Comparison of ENCODE assay signal across 25 cellular contexts in the genomic region with DNA sequence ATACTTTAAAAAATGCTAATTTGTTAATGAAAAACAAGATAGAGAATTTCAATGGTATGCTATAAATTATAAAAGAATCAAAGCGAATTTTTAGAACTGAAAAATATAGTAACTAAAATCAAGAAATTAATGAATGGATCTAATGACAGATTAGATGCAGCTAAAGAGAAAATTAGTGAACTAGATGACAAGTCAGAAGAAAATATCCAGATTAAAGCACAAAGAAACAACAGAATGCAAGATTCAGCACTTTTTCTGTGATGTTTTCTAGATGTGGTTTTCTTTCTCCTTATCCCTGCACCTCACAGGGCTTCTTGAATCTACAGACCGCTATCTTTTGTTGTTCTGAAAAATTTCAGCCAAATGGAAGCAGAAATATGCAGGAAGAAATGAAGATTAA. TPM values are rescaled to one million over a fixed set of nuclear protein-coding genes. Genes with fewer than 3 reads are reported as not detected.
DNase-seq lines count a peak whose midpoint lies in the region; FAIRE-seq and TF ChIP-seq lines count a peak whose summit lies in the region.
"Had no signal": no experiment of that assay in that cellular context is flagged by ENCODE, and none has a peak within 500 bp of the region (broad histone marks: within the 10 kb centered on the region; RNA-seq: fewer than 3 reads in every experiment).

No MANE protein-coding gene starts in this region.

- no peak for TF ChIP-seq CTCF in spleen (IDR thresholded peaks at IDR 0.05 in 8 of 11, conservative IDR thresholded peaks at IDR 0.05 in 3 of 11)

- peak; percentile 6 for DNase-seq in GM23248
- peak; percentile 2 for DNase-seq in RPMI7951 (ENCODE audit: low read depth)
- peak; percentile 3 for DNase-seq in fibroblast of peridontal ligament (ENCODE audit: extremely low read depth)
- DNase-seq in spleen, result no peak
- no peak for DNase-seq in retina
- no peak for DNase-seq in NCI-H774 (lab: John Stamatoyannopoulos, UW)
- DNase-seq: AML-193; CD4-positive, alpha-beta T cell; KBM-7; MM.1S; NCI-H1417; NCI-H1694; NCI-H2029 treated with DMSO at 0.1 percent for 48 hours; NCI-H345; NCI-H524; NCI-H748 treated with DMSO at 0.1 percent for 48 hours; PC-3; Right ventricle myocardium superior; RPMI8226 had no signal

- no peaks in the 10 kb centered on the region for H3K9me2 ChIP-seq in GM23248 (ENCODE audit: insufficient read depth)

- no peak overlapping the region for H3K9ac ChIP-seq in GM23248
- H3K9ac ChIP-seq: BLaER1 treated with 17β-estradiol and CSF1 and Interleukin-3, amounts not matched to agents 10 nM and 100 nM had no signal

- H3K79me2 ChIP-seq in GM23248 (ENCODE audit: insufficient read depth), result peaks cover 9% of the 10 kb centered on the region

- whole genome bisulfite sequencing in GM23248 (ENCODE audit: low coverage in 1 of 2, low lambda C conversion rate in 2 of 2, missing lambda C conversion rate in 2 of 2), 2 experiments, result 95 to 100% methylated on average over 2 of the region's 2 CpGs
- 95 to 99% (median 97%) methylated on average over 2 of the region's 2 CpGs for WGBS in spleen, 5 donors

- H4K20me1 ChIP-seq in GM23248 (ENCODE audit: insufficient read depth), result no peaks in the 10 kb centered on the region
- H4K20me1 ChIP-seq: BLaER1 treated with 17β-estradiol and CSF1 and Interleukin-3, amounts not matched to agents 10 nM and 100 nM had no signal

- H3K27me3 ChIP-seq in GM23248 (replicated peaks; ENCODE audit: insufficient read depth), result no peaks in the 10 kb centered on the region
- H3K27me3 ChIP-seq in spleen (replicated peaks in 1 of 7), result no peaks in the 10 kb centered on the region
- H3K27me3 ChIP-seq: BLaER1 treated with 17β-estradiol and CSF1 and Interleukin-3, amounts not matched to agents 10 nM and 100 nM; SJSA1 had no signal

- no peak overlapping the region for H3K27ac ChIP-seq in GM23248
- no peak overlapping the region for H3K27ac ChIP-seq in spleen
- H3K27ac ChIP-seq: A549; BLaER1 treated with 17β-estradiol and CSF1 and Interleukin-3, amounts not matched to agents 10 nM and 100 nM; SJSA1 had no signal

- H3K36me3 ChIP-seq in GM23248 (ENCODE audit: low read depth) (peaks cover 80% of the 10 kb centered on the region), spleen (peaks cover 0 to 100% (median 87%) of the 10 kb centered on the region in 6 donors)

- H3F3A ChIP-seq in GM23248 (ENCODE audit: insufficient read depth), result no peaks in the 10 kb centered on the region

- in situ Hi-C loops in GM23248 (cut with MboI), result no loop called here

- intact Hi-C loops in spleen (cut with DNase I; ENCODE audit: low total_unique reads), result no loop called here

- H3K4me1 ChIP-seq in GM23248 (ENCODE audit: insufficient read depth) (no peaks in the 10 kb centered on the region), spleen (no peaks in the 10 kb centered on the region)
- H3K4me1 ChIP-seq: A549; BLaER1 treated with 17β-estradiol and CSF1 and Interleukin-3, amounts not matched to agents 10 nM and 100 nM; SJSA1 had no signal

- no peak for TF ChIP-seq POLR2A in spleen (IDR thresholded peaks at IDR 0.05)

- H3K9me3 ChIP-seq in GM23248 (ENCODE audit: low read depth) (no peaks in the 10 kb centered on the region), spleen (peaks cover 5 to 25% (median 22%) of the 10 kb centered on the region in 8 donors)
- H3K9me3 ChIP-seq: SJSA1 had no signal

- H3K4me3 ChIP-seq in GM23248 (no peak overlapping the region), spleen (no peak overlapping the region)
- H3K4me3 ChIP-seq: A549, SJSA1 had no signal

- H3K4me2 ChIP-seq in GM23248 (ENCODE audit: unreplicated experiment), result no peak overlapping the region
- H3K4me2 ChIP-seq: A549; BLaER1 treated with 17β-estradiol and CSF1 and Interleukin-3, amounts not matched to agents 10 nM and 100 nM had no signal

- no peak overlapping the region for H2AFZ ChIP-seq in GM23248

- peak; percentile 69 for FAIRE-seq in A204.1 (lab: Jason Lieb, UNC)
- FAIRE-seq: A549, D721Med, H54 had no signal

RNA-seq across cellular contexts. Expression of a gene that starts 54.4 kb away (rescaled TPM):
- 25.9 and 40.0 TPM in 2 replicates for total RNA-seq in GM23248 (2014; rRNA removed; shearing (Covaris generic))
- polyA plus RNA-seq in GM23248 (2016; fragmentation: Nextera tagmentation; extraction: Ambion mirVana) (4.6 and 5.3 TPM in 2 replicates), spleen (1 to 10 TPM; 5.2 to 9.0 (median 5.6) TPM)
- total RNA-seq in RPMI7951 (2014; rRNA removed; shearing (Covaris generic)), result 11.7 and 14.2 TPM in 2 replicates
- total RNA-seq in spleen, result 10 to 100 TPM; 24.2 to 39.4 (median 27.2) TPM

Comparison
In these comparisons a context has a peak if more than half of its experiments do, and no peak if none do; other contexts are left out.
1. DNase-seq: peak in GM23248 (single experiment), RPMI7951 (single experiment) and fibroblast of peridontal ligament (single experiment); none in spleen (single experiment), retina (single experiment) and NCI-H774 (single experiment).